Comparison of ENCODE assay signal across 8 cellular contexts in genomic region chr1:147225193-147225730, GRCh38. TPM values are rescaled to one million over a fixed set of nuclear protein-coding genes. Genes with fewer than 3 reads are reported as not detected.
A peak's percentile ranks its signal among the peaks of the same experiment; 100 is the strongest.
DNase-seq lines count a peak whose midpoint lies in the region; ATAC-seq, FAIRE-seq and TF ChIP-seq lines count a peak whose summit lies in the region.

A gene with protein sequence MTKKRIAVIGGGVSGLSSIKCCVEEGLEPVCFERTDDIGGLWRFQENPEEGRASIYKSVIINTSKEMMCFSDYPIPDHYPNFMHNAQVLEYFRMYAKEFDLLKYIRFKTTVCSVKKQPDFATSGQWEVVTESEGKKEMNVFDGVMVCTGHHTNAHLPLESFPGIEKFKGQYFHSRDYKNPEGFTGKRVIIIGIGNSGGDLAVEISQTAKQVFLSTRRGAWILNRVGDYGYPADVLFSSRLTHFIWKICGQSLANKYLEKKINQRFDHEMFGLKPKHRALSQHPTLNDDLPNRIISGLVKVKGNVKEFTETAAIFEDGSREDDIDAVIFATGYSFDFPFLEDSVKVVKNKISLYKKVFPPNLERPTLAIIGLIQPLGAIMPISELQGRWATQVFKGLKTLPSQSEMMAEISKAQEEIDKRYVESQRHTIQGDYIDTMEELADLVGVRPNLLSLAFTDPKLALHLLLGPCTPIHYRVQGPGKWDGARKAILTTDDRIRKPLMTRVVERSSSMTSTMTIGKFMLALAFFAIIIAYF (minus strand): TSS chr1:147225339. CDS start chr1:147225029, 310 bp downstream.

- CTCF ChIA-PET in BJ (lab: Yijun Ruan, JAX) (interaction anchor here (0.6 to 2.0 kb wide), 7 partner anchors 11 to 71 kb away, joined by 3 to 8 read pairs (median 5); partner anchors contain the start of gene CHD1L), IMR-90 (lab: Yijun Ruan, JAX) (interaction anchor here (1.0 to 1.2 kb wide), 3 partner anchors 12 to 18 kb away, joined by 3 to 5 read pairs (median 3); no protein-coding TSS in a partner anchor), K562 (lab: Yijun Ruan, JAX; ENCODE audit: low intra/inter-chr PET ratio) (no interaction called here)

- H3K4me1 ChIP-seq in IMR-90 (ENCODE audit: control insufficient read depth, insufficient read depth, low read length) (peaks cover 2% of the 10 kb centered on the region; the same call in 1 of the 2 replicates), K562 (replicated peaks in 1 of 2; ENCODE audit: control insufficient read depth in 2 of 2, insufficient read depth in 2 of 2, low read length in 2 of 2) (peaks cover 2 to 3% of the 10 kb centered on the region in 2 experiments; a peak in 1 of 5 replicates), iPS DF 6.9 (ENCODE audit: control insufficient read depth, insufficient read depth, low read length) (no peaks in the 10 kb centered on the region)

- no peak for TF ChIP-seq POLR2A in IMR-90 (IDR thresholded peaks at IDR 0.05; ENCODE audit: low read depth, low read length)
- TF ChIP-seq POLR2A in K562 (conservative IDR thresholded peaks at IDR 0.05) = no peak

- H3K4me3 ChIP-seq in BJ (ENCODE audit: low read depth, low read length) (peak within 1 kb of the TSS; percentile 58), IMR-90 (ENCODE audit: insufficient read depth, low read depth, low read length) (peak within 1 kb of the TSS; percentile 92), K562 (peak within 1 kb of the TSS; percentile 40), iPS DF 6.9 (ENCODE audit: low read length) (peak within 1 kb of the TSS; percentile 68; the same call in 1 of the 2 replicates)

- DNase-seq in BJ (ENCODE audit: low read depth) (no peak), IMR-90 (peak; percentile 57), K562 (ENCODE audit: extremely low read depth in 1 of 4, low spot score in 3 of 4) (peak; percentile 56 to 61 (median 59)), iPS DF 6.9 (ENCODE audit: low read depth, low spot score) (peak; percentile 45), sciatic nerve (ENCODE audit: low spot score) (peak; percentile 80)

- WGBS in IMR-90 (ENCODE audit: extremely low coverage in 2 of 2, insufficient read length in 1 of 2), 2 experiments = 4% methylated on average over 9 of the region's 17 CpGs; no CpG with 5 or more reads in 1 of the 2 experiments
- WGBS in K562 (ENCODE audit: insufficient coverage, low coverage, missing lambda C conversion rate) = 0% methylated on average over 17 of the region's 17 CpGs
- no CpG with 5 or more reads among the region's 17 CpGs for WGBS in iPS DF 6.9 (ENCODE audit: insufficient coverage, insufficient read length)

- intact Hi-C loops in IMR-90 (cut with micrococcal nuclease) = loop anchor here (5.0 kb wide), 1 partner anchor 53 kb away; the partner anchor contains the start of gene PRKAB2
- intact Hi-C loops in K562 (cut with micrococcal nuclease) = no loop called here
- intact Hi-C loops in sciatic nerve (cut with DNase I) = no loop called here

- H3K27ac ChIP-seq in IMR-90 (ENCODE audit: insufficient read depth, low read length) (peak within 1 kb of the TSS; percentile 75; the same call in 1 of the 2 replicates), K562 (ENCODE audit: extremely low read depth, low read depth, low read length) (peak within 1 kb of the TSS; percentile 16; the same call in 1 of the 3 replicates), iPS DF 6.9 (ENCODE audit: low read length) (no peak within 1 kb of the TSS)

- H3K4ac ChIP-seq in IMR-90 (ENCODE audit: low read depth, low read length) = peak within 1 kb of the TSS; percentile 69; the same call in 1 of the 2 replicates

- peak within 1 kb of the TSS; percentile 81; the same call in 1 of the 2 replicates for H3K14ac ChIP-seq in IMR-90 (replicated peaks; ENCODE audit: low read depth, low read length)

- no peaks in the 10 kb centered on the region for H3K27me3 Mint-ChIP-seq in T-helper 1 cell treated with Interleukin-12 subunit alpha and Interleukin-12 subunit beta and Interleukin-4 antibody, amounts not matched to agents 30 μg/mL and 1 μg/mL, for 36 hours (ENCODE audit: low read depth)

- H2AK5ac ChIP-seq in IMR-90 (ENCODE audit: low read depth, low read length) = no peak within 1 kb of the TSS

- peaks cover 17% of the 10 kb centered on the region for H3K4me1 Mint-ChIP-seq in T-helper 1 cell treated with Interleukin-12 subunit alpha and Interleukin-12 subunit beta and Interleukin-4 antibody, amounts not matched to agents 30 μg/mL and 1 μg/mL, for 36 hours (ENCODE audit: low read depth)

- H3K4me2 ChIP-seq in IMR-90 (ENCODE audit: low read depth, low read length) (peak within 1 kb of the TSS; percentile 77), K562 (ENCODE audit: insufficient read depth, low read length) (peak within 1 kb of the TSS; percentile 76)

- H3K9me1 ChIP-seq in IMR-90 (ENCODE audit: insufficient read depth, low read length) (no peaks in the 10 kb centered on the region), K562 (ENCODE audit: control insufficient read depth, insufficient read depth, low read length) (no peaks in the 10 kb centered on the region)

- H4K20me1 ChIP-seq in IMR-90 (ENCODE audit: insufficient read depth, low read length) (no peaks in the 10 kb centered on the region), K562 (replicated peaks; ENCODE audit: control insufficient read depth, insufficient read depth, low read length) (no peaks in the 10 kb centered on the region)

- peak within 1 kb of the TSS; percentile 66 for H4K91ac ChIP-seq in IMR-90 (ENCODE audit: insufficient read depth, low read depth, low read length)

- H2BK20ac ChIP-seq in IMR-90 (ENCODE audit: low read depth, low read length) = peak within 1 kb of the TSS; percentile 20; the same call in 1 of the 2 replicates

- dilution Hi-C loops in IMR-90 (cut with HindIII; ENCODE audit: low sequenced_read_pairs, unreplicated experiment) = no loop called here

- peak within 1 kb of the TSS; percentile 53 for H3K27ac Mint-ChIP-seq in T-helper 1 cell treated with Interleukin-12 subunit alpha and Interleukin-12 subunit beta and Interleukin-4 antibody, amounts not matched to agents 30 μg/mL and 1 μg/mL, for 36 hours

- no peaks in the 10 kb centered on the region for H3K9me3 Mint-ChIP-seq in T-helper 1 cell treated with Interleukin-12 subunit alpha and Interleukin-12 subunit beta and Interleukin-4 antibody, amounts not matched to agents 30 μg/mL and 1 μg/mL, for 36 hours

- H2BK5ac ChIP-seq in IMR-90 (ENCODE audit: low read depth, low read length, poor library complexity, severe bottlenecking) = no peak within 1 kb of the TSS

- TF ChIP-seq RAD21 in IMR-90 (IDR thresholded peaks at IDR 0.05; ENCODE audit: low read length) (no peak; the same call in 1 of the 2 replicates), K562 (CRISPR knock-in tag; conservative IDR thresholded peaks at IDR 0.05 in 1 of 2, IDR thresholded peaks at IDR 0.05 in 1 of 2) (no peak)

- TF ChIP-seq CTCF in BJ (IDR thresholded peaks at IDR 0.05; ENCODE audit: insufficient read depth, low read depth, low read length) = peak; percentile 31; the same call in 1 of the 2 replicates
- TF ChIP-seq CTCF in IMR-90 (conservative IDR thresholded peaks at IDR 0.05; ENCODE audit: low read depth, low read length) = 0 out of 2 replicates have a peak, but pooled peaks have one; percentile 6
- TF ChIP-seq CTCF in K562 (IDR thresholded peaks at IDR 0.05 in 2 of 3, conservative IDR thresholded peaks at IDR 0.05 in 1 of 3; ENCODE audit: insufficient read depth in 2 of 3, low read depth in 1 of 3, low read length in 3 of 3) = peak; percentile 10 to 23 (median 21); a peak in 3 of 6 replicates

- H3K27me3 ChIP-seq in BJ (ENCODE audit: control insufficient read depth, insufficient read depth, low read length) (no peaks in the 10 kb centered on the region), IMR-90 (ENCODE audit: control insufficient read depth, insufficient read depth, low read length) (no peaks in the 10 kb centered on the region; the same call in 1 of the 2 replicates), K562 (ENCODE audit: control insufficient read depth in 2 of 2, insufficient read depth in 2 of 2, low read length in 2 of 2) (peaks cover 6 to 12% of the 10 kb centered on the region in 2 experiments; a peak in 2 of 5 replicates), iPS DF 6.9 (ENCODE audit: control insufficient read depth, insufficient read depth, low read length) (no peaks in the 10 kb centered on the region)

- H3K23ac ChIP-seq in IMR-90 (ENCODE audit: low read depth, low read length) = peak within 1 kb of the TSS; percentile 45; the same call in 1 of the 2 replicates

- no peaks in the 10 kb centered on the region for H3K9me3 ChIP-seq in IMR-90 (ENCODE audit: control insufficient read depth, insufficient read depth, low read length)
- H3K9me3 ChIP-seq in K562 (replicated peaks; ENCODE audit: control insufficient read depth, insufficient read depth, low read depth, low read length) = no peaks in the 10 kb centered on the region
- H3K9me3 ChIP-seq in iPS DF 6.9 (ENCODE audit: control insufficient read depth, insufficient read depth, low read length) = no peaks in the 10 kb centered on the region

- H3K56ac ChIP-seq in IMR-90 (ENCODE audit: extremely low read depth, insufficient read depth, low read length) = peak within 1 kb of the TSS; percentile 79; the same call in 1 of the 2 replicates

- peak within 1 kb of the TSS; percentile 34; the same call in 2 of the 3 replicates for H2BK15ac ChIP-seq in IMR-90 (ENCODE audit: low read depth, low read length)

- peak within 1 kb of the TSS; percentile 75 for H4K5ac ChIP-seq in IMR-90 (ENCODE audit: low read depth, low read length)

- H3K79me2 ChIP-seq in K562 (ENCODE audit: control insufficient read depth, insufficient read depth, low read length) = no peaks in the 10 kb centered on the region

- POLR2A ChIA-PET in BJ (lab: Charles Lee) (no interaction called here), IMR-90 (lab: Charles Lee; ENCODE audit: unreplicated experiment) (no interaction called here), K562 (lab: Yijun Ruan, JAX) (interaction anchor here (1.1 to 2.0 kb wide), 3 partner anchors 17 to 141 kb away, joined by 3 to 9 read pairs (median 5); partner anchors contain the start of gene CHD1L)

- ATAC-seq in GM19395 (IDR thresholded peaks at IDR 0.05; ENCODE audit: unreplicated experiment) (peak; percentile 78), IMR-90 (ENCODE audit: low read depth) (peak; percentile 95), K562 (peak; percentile 97), sciatic nerve (peak; percentile 96), GM18870 (IDR thresholded peaks at IDR 0.05; ENCODE audit: unreplicated experiment) (no peak)

- no peaks in the 10 kb centered on the region for H3K79me1 ChIP-seq in IMR-90 (ENCODE audit: low read depth in 1 of 2, low read length in 2 of 2)

- peak within 1 kb of the TSS; percentile 84 for H2AK9ac ChIP-seq in IMR-90 (replicated peaks; ENCODE audit: low read depth, low read length, poor library complexity)

- TF ChIP-seq EP300 in K562 (IDR thresholded peaks at IDR 0.05; ENCODE audit: low read length) = no peak

- H3K4me3 Mint-ChIP-seq in T-helper 1 cell treated with Interleukin-12 subunit alpha and Interleukin-12 subunit beta and Interleukin-4 antibody, amounts not matched to agents 30 μg/mL and 1 μg/mL, for 36 hours = peak within 1 kb of the TSS; percentile 93

- H3K36me3 ChIP-seq in BJ (ENCODE audit: control insufficient read depth, insufficient read depth, low read length) (no peaks in the 10 kb centered on the region), IMR-90 (ENCODE audit: control insufficient read depth, insufficient read depth, low read length) (no peaks in the 10 kb centered on the region), K562 (ENCODE audit: control insufficient read depth, insufficient read depth, low read length) (no peaks in the 10 kb centered on the region), iPS DF 6.9 (ENCODE audit: control insufficient read depth, insufficient read depth, low read length) (no peaks in the 10 kb centered on the region)

- no peaks in the 10 kb centered on the region for H3K36me3 Mint-ChIP-seq in T-helper 1 cell treated with Interleukin-12 subunit alpha and Interleukin-12 subunit beta and Interleukin-4 antibody, amounts not matched to agents 30 μg/mL and 1 μg/mL, for 36 hours (ENCODE audit: low read depth)

- BruUV-seq in IMR-90 (replicated peaks; lab: Mats Ljungman, UMichigan) = no TSS peak
- BruUV-seq in K562 (replicated peaks; lab: Mats Ljungman, UMichigan) = no TSS peak

- H3K9ac ChIP-seq in IMR-90 (ENCODE audit: low read depth, low read length) = peak within 1 kb of the TSS; percentile 67
- peak within 1 kb of the TSS; percentile 47 to 84 for H3K9ac ChIP-seq in K562 (ENCODE audit: insufficient read depth in 1 of 2, low read depth in 2 of 2, low read length in 2 of 2)

- peak within 1 kb of the TSS; percentile 47; the same call in 1 of the 2 replicates for H2BK120ac ChIP-seq in IMR-90 (ENCODE audit: low read depth, low read length)

- peak within 1 kb of the TSS; percentile 61 for H3K18ac ChIP-seq in IMR-90 (ENCODE audit: low read depth, low read length)

- peak; percentile 52 for FAIRE-seq in K562 (lab: Jason Lieb, UNC)

- H4K8ac ChIP-seq in IMR-90 (ENCODE audit: low read depth in 2 of 2, low read length in 2 of 2) = peak within 1 kb of the TSS; percentile 82 to 89

- H2AFZ ChIP-seq in IMR-90 (replicated peaks; ENCODE audit: low read length, poor library complexity) (peak within 1 kb of the TSS; percentile 97), K562 (ENCODE audit: low read depth, low read length) (peak within 1 kb of the TSS; percentile 94)

- in situ Hi-C loops in IMR-90 (cut with MboI; ENCODE audit: low sequenced_read_pairs) = no loop called here
- in situ Hi-C loops in K562 (cut with MboI) = loop anchor here (5.0 kb wide), 1 partner anchor 53 kb away; the partner anchor contains the start of gene PRKAB2

RNA-seq across cellular contexts. Expression of the gene that starts here (rescaled TPM):
- 0.39 and 0.60 TPM in 2 replicates for polyA plus RNA-seq in BJ (2011; rRNA removed)
- 0.09 TPM in 1 of 2 replicates, not detected in the other for polyA minus RNA-seq in BJ (2011; rRNA and poly(A)+ RNA removed)
- total RNA-seq in IMR-90 (2012; rRNA removed) = 0.36 and 0.83 TPM in 2 replicates
- polyA plus RNA-seq in IMR-90 (2012; rRNA removed) = 0.50 and 0.51 TPM in 2 replicates
- 0.01 and 0.10 TPM in 2 replicates for polyA plus RNA-seq in IMR-90 (2012; cell fraction: cytosol; rRNA removed)
- polyA plus RNA-seq in IMR-90 (2012; cell fraction: nucleus; rRNA removed; ENCODE audit: low replicate concordance) = 0.29 and 1.3 TPM in 2 replicates
- total RNA-seq in K562 (2011; cell fraction: chromatin; rRNA removed; ENCODE audit: low replicate concordance) = not detected in 2 replicates
- total RNA-seq in K562 (2011; cell fraction: nucleolus; rRNA removed) = 0.17 TPM in 1 of 2 replicates, not detected in the other
- total RNA-seq in K562 (2011; cell fraction: nucleoplasm; rRNA removed) = 0.22 TPM in 1 of 2 replicates, not detected in the other
- 0.08 TPM in 1 of 2 replicates, not detected in the other for total RNA-seq in K562 (2014; rRNA removed)
- total RNA-seq in K562 (2014; rRNA removed; fragmentation: Illumina TruSeq; extraction: Trizol) = 0.22 and 0.51 TPM in 2 replicates
- total RNA-seq in K562 (2015; rRNA removed; fragmentation: Illumina TruSeq; extraction: Trizol) = 0.60 and 0.69 TPM in 2 replicates
- 0.22 and 0.25 TPM in 2 replicates for total RNA-seq in K562 (2021)
- 0.11 and 0.13 TPM in 2 replicates for polyA plus RNA-seq in K562 (2011; rRNA removed)
- polyA plus RNA-seq in K562 (2011; cell fraction: cytosol; rRNA removed) = not detected in 2 replicates
- polyA plus RNA-seq in K562 (2011; cell fraction: nucleus; rRNA removed) = 0.13 and 0.29 TPM in 2 replicates
- polyA plus RNA-seq in K562 (2012) = 0.52 and 0.57 TPM in 2 replicates
- polyA plus RNA-seq in K562 (2014; fragmentation: Illumina TruSeq; extraction: Trizol) = 0.29 and 0.40 TPM in 2 replicates
- polyA plus RNA-seq in K562 (2014; fragmentation: Nextera tagmentation; extraction: Ambion mirVana) = under 1 TPM; 0.11 to 0.15 TPM
- polyA plus RNA-seq in K562 (2014; rRNA removed) = 0.04 and 0.16 TPM in 2 replicates
- polyA minus RNA-seq in K562 (2011; rRNA and poly(A)+ RNA removed) = 0.09 TPM in 1 of 2 replicates, not detected in the other
- polyA minus RNA-seq in K562 (2011; cell fraction: cytosol; rRNA and poly(A)+ RNA removed) = not detected in 2 replicates
- 0.11 and 0.27 TPM in 2 replicates for polyA minus RNA-seq in K562 (2011; cell fraction: nucleus; rRNA and poly(A)+ RNA removed)
- 3.3 TPM for total RNA-seq in sciatic nerve

Comparison
In these comparisons a context has a peak if more than half of its experiments do, and no peak if none do; other contexts are left out.
1. Peak in DNase-seq, ATAC-seq, H3K4me3 ChIP-seq, H3K27ac ChIP-seq, H3K9ac ChIP-seq and H3K4me2 ChIP-seq in K562; RNA of the gene not detected or under 1 TPM.
2. H3K4me3 ChIP-seq: peak in every context shown above with its lines; median percentile 92 in IMR-90; 68 in iPS DF 6.9; 58 in BJ; 40 in K562.